1 cellular context compared by ENCODE assay signal in genomic region chr9:132901859-132902831, GRCh38.
TF ChIP-seq lines count a peak whose summit lies in the region.

No MANE protein-coding gene starts in this region.

TF ChIP-seq in K562, 482 proteins besides CTCF, POLR2A, EP300 and RAD21 (continued from another document and continues in another):
- TF ChIP-seq ATF2 (CRISPR knock-in tag; IDR thresholded peaks at IDR 0.05) (no peak), POLR2B (IDR thresholded peaks at IDR 0.05; ENCODE audit: low read depth, partially characterized antibody) (no peak), NFATC3 (IDR thresholded peaks at IDR 0.05) (no peak), RNF2 (IDR thresholded peaks at IDR 0.05) (no peak), ZNF780A (CRISPR knock-in tag; IDR thresholded peaks at IDR 0.05) (no peak), KDM5B (IDR thresholded peaks at IDR 0.05; ENCODE audit: insufficient replicate concordance, low read depth, low read length) (no peak), SMC3 (conservative IDR thresholded peaks at IDR 0.05; ENCODE audit: insufficient read depth, low read depth, low read length) (peak; percentile 41; the same call in 1 of the 2 replicates), CCNT2 (IDR thresholded peaks at IDR 0.05; ENCODE audit: borderline replicate concordance, extremely low read depth, insufficient read length, low read depth, low read length) (no peak), ESRRA (IDR thresholded peaks at IDR 0.05; ENCODE audit: borderline replicate concordance, low read depth) (no peak), CHD7 (IDR thresholded peaks at IDR 0.05; ENCODE audit: low read depth, low read length) (no peak), HNRNPK (IDR thresholded peaks at IDR 0.05; ENCODE audit: low read depth, low read length, poor library complexity, severe bottlenecking) (no peak), CREM (IDR thresholded peaks at IDR 0.05; ENCODE audit: low read depth) (peak; percentile 85), XRCC5 (IDR thresholded peaks at IDR 0.05; ENCODE audit: low read depth, low read length) (peak; percentile 70; the same call in 1 of the 2 replicates), ZKSCAN1 (IDR thresholded peaks at IDR 0.05; ENCODE audit: low read depth, low read length) (no peak), GABPB1 (CRISPR knock-in tag; IDR thresholded peaks at IDR 0.05) (0 out of 2 replicates have a peak, but pooled peaks have one; percentile 42), JUN (IDR thresholded peaks at IDR 0.05; ENCODE audit: borderline replicate concordance, low read depth, low read length) (peak; percentile 52; the same call in 1 of the 2 replicates), JUN (CRISPR knock-in tag; IDR thresholded peaks at IDR 0.05; ENCODE audit: borderline replicate concordance) (no peak), GTF2B (IDR thresholded peaks at IDR 0.05; ENCODE audit: extremely low read depth, insufficient read length) (no peak), MNT (conservative IDR thresholded peaks at IDR 0.05) (peak in 1 of 2 experiments; percentile 25; a peak in 1 of 4 replicates), GTF2F1 (IDR thresholded peaks at IDR 0.05; ENCODE audit: low read depth, low read length) (no peak), CREB3L1 (IDR thresholded peaks at IDR 0.05; ENCODE audit: borderline replicate concordance, low read depth) (no peak), ZBTB49 (CRISPR knock-in tag; IDR thresholded peaks at IDR 0.05; ENCODE audit: borderline replicate concordance) (no peak), LCOR (CRISPR knock-in tag; IDR thresholded peaks at IDR 0.05) (0 out of 2 replicates have a peak, but pooled peaks have one; percentile 78)
- TF ChIP-seq, protein P1, sequence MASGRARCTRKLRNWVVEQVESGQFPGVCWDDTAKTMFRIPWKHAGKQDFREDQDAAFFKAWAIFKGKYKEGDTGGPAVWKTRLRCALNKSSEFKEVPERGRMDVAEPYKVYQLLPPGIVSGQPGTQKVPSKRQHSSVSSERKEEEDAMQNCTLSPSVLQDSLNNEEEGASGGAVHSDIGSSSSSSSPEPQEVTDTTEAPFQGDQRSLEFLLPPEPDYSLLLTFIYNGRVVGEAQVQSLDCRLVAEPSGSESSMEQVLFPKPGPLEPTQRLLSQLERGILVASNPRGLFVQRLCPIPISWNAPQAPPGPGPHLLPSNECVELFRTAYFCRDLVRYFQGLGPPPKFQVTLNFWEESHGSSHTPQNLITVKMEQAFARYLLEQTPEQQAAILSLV (tag; IDR thresholded peaks at IDR 0.05): no peak
- TF ChIP-seq, protein P2, sequence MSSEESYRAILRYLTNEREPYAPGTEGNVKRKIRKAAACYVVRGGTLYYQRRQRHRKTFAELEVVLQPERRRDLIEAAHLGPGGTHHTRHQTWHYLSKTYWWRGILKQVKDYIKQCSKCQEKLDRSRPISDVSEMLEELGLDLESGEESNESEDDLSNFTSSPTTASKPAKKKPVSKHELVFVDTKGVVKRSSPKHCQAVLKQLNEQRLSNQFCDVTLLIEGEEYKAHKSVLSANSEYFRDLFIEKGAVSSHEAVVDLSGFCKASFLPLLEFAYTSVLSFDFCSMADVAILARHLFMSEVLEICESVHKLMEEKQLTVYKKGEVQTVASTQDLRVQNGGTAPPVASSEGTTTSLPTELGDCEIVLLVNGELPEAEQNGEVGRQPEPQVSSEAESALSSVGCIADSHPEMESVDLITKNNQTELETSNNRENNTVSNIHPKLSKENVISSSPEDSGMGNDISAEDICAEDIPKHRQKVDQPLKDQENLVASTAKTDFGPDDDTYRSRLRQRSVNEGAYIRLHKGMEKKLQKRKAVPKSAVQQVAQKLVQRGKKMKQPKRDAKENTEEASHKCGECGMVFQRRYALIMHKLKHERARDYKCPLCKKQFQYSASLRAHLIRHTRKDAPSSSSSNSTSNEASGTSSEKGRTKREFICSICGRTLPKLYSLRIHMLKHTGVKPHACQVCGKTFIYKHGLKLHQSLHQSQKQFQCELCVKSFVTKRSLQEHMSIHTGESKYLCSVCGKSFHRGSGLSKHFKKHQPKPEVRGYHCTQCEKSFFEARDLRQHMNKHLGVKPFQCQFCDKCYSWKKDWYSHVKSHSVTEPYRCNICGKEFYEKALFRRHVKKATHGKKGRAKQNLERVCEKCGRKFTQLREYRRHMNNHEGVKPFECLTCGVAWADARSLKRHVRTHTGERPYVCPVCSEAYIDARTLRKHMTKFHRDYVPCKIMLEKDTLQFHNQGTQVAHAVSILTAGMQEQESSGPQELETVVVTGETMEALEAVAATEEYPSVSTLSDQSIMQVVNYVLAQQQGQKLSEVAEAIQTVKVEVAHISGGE (CRISPR knock-in tag; IDR thresholded peaks at IDR 0.05): no peak
- TF ChIP-seq, protein P3, sequence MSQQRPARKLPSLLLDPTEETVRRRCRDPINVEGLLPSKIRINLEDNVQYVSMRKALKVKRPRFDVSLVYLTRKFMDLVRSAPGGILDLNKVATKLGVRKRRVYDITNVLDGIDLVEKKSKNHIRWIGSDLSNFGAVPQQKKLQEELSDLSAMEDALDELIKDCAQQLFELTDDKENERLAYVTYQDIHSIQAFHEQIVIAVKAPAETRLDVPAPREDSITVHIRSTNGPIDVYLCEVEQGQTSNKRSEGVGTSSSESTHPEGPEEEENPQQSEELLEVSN (IDR thresholded peaks at IDR 0.05; ENCODE audit: borderline replicate concordance in 1 of 2, extremely low read depth in 1 of 2, insufficient read depth in 1 of 2, insufficient read length in 1 of 2, low read depth in 1 of 2, low read length in 1 of 2, poor library complexity in 1 of 2, severe bottlenecking in 1 of 2): no peak
